ENCODE assay signal across 17 cellular contexts in the genomic region with DNA sequence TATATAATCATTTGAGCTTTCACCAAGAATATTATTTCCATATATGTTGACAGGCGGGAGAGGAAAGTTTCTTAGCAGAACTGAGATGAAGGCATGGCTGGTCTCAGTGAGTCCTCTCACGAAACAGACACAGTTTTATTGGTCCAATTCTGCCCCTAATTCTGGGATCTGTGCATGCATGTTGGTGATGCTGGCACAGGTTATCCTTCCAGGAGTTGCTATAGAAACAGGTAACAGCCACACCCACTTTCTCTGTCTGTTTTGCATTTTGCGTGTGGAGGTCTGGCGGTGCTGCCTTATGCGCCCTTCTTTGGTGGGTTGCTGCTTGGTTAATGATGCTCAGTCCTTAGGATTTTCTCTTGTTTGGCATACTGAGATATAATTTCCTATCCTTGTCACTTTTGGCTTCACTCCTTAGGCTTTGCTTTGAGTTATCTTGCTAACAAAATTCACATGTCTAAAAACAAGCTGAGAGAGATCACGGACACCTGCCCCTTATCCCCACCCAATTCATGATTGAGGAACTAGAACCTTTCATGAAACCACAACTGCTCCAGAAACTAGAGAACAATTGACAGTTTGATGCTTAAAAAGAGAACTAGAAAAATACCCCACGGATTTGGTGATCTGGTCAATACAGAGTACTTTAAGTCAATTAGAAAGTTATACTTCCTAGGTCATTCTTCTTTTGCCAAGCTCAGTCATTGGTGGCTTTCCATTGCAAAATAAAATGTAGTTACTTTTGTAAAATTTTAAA.
DNase-seq lines count a peak whose midpoint lies in the region; ATAC-seq, FAIRE-seq and TF ChIP-seq lines count a peak whose summit lies in the region.
"Had no signal": no experiment of that assay in that cellular context is flagged by ENCODE, and none has a peak within 500 bp of the region (broad histone marks: within the 10 kb centered on the region; RNA-seq: fewer than 3 reads in every experiment).

No MANE protein-coding gene starts in this region.

- H3K4me1 Mint-ChIP-seq in Calu3 (ENCODE audit: low read depth, unreplicated experiment) = peaks cover 26% of the 10 kb centered on the region

- no peaks in the 10 kb centered on the region for H3K4me1 ChIP-seq in GM12878 (ENCODE audit: control insufficient read depth, insufficient read depth, low read length)
- H3K4me1 ChIP-seq in gastrocnemius medialis = no peaks in the 10 kb centered on the region

- 3% methylated on average over 7 of the region's 7 CpGs for WGBS in GM12878 (ENCODE audit: insufficient coverage, insufficient replicate concordance, low lambda C conversion rate, missing lambda C conversion rate)

- CTCF ChIA-PET in GM12878 (lab: Yijun Ruan, JAX) (interaction anchor here (0.7 kb wide), 1 partner anchor 93 kb away, joined by 3 read pairs; no protein-coding TSS in a partner anchor), Calu3 (lab: Charles Lee) (no interaction called here)

- TF ChIP-seq CTCF in GM12878 (IDR thresholded peaks at IDR 0.05 in 2 of 3, conservative IDR thresholded peaks at IDR 0.05 in 1 of 3; ENCODE audit: control insufficient read depth in 2 of 3, extremely low read depth in 1 of 3, insufficient read depth in 1 of 3, low read depth in 3 of 3, low read length in 3 of 3) (no peak), Calu3 (IDR thresholded peaks at IDR 0.05; ENCODE audit: unreplicated experiment) (no peak), gastrocnemius medialis (IDR thresholded peaks at IDR 0.05 in 4 of 5, conservative IDR thresholded peaks at IDR 0.05 in 1 of 5) (no peak)

- TF ChIP-seq EP300 in GM12878 (IDR thresholded peaks at IDR 0.05; ENCODE audit: borderline replicate concordance in 1 of 2, control insufficient read depth in 1 of 2, low read depth in 2 of 2, low read length in 2 of 2) = peak in 1 of 2 experiments; percentile 62; a peak in 1 of 4 replicates

- BruUV-seq in GM12878 (replicated peaks; lab: Mats Ljungman, UMichigan) (no TSS peak), Calu3 (replicated peaks; lab: Mats Ljungman, UMichigan) (no TSS peak)

- no peak overlapping the region for H3K4me3 Mint-ChIP-seq in Calu3 (ENCODE audit: low read depth, unreplicated experiment)
- H3K4me3 Mint-ChIP-seq: dendritic cell treated with granulocyte-macrophage colony-stimulating factor and Interleukin-4, amounts not matched to agents 40 ng/mL and 50 ng/mL, for 4 days had no signal

- H3K27ac ChIP-seq in GM12878 (ENCODE audit: control insufficient read depth, insufficient read depth) (no peak overlapping the region), gastrocnemius medialis (no peak overlapping the region)
- H3K27ac ChIP-seq: KMS-11 had no signal

- H3K9me3 ChIP-seq in GM12878 (replicated peaks; ENCODE audit: control insufficient read depth, insufficient read depth, low read length) = no peaks in the 10 kb centered on the region
- H3K9me3 ChIP-seq in gastrocnemius medialis = no peaks in the 10 kb centered on the region
- H3K9me3 ChIP-seq: mucosa of descending colon had no signal

- no peak overlapping the region for H2AFZ ChIP-seq in GM12878 (ENCODE audit: control insufficient read depth, low read depth, low read length)

- TF ChIP-seq POLR2A in GM12878 (IDR thresholded peaks at IDR 0.05; ENCODE audit: low read depth, low read length) (no peak), gastrocnemius medialis (IDR thresholded peaks at IDR 0.05) (no peak)

- H3K9ac ChIP-seq in GM12878 (ENCODE audit: control insufficient read depth, insufficient read depth, low read length) = no peak overlapping the region
- H3K9ac ChIP-seq: KMS-11 had no signal

- POLR2A ChIA-PET in GM12878 (lab: Charles Lee) = no interaction called here

- no peaks in the 10 kb centered on the region for H3K36me3 Mint-ChIP-seq in Calu3 (ENCODE audit: insufficient read depth, unreplicated experiment)

- H3K4me2 ChIP-seq in GM12878 (ENCODE audit: control insufficient read depth, insufficient read depth) = no peak overlapping the region
- H3K4me2 ChIP-seq: KMS-11 had no signal

- no peaks in the 10 kb centered on the region for H4K20me1 ChIP-seq in GM12878 (ENCODE audit: control insufficient read depth, insufficient read depth)

- peak; percentile 8 for DNase-seq in GM12878 (ENCODE audit: low read depth, low spot score)
- no peak for DNase-seq in Calu3
- no peak for DNase-seq in DMS153 treated with DMSO at 0.1 percent for 48 hours (lab: John Stamatoyannopoulos, UW; ENCODE audit: unreplicated experiment)
- DNase-seq in gastrocnemius medialis = no peak
- no peak for DNase-seq in DMS 273 treated with DMSO at 0.1 percent for 48 hours (lab: John Stamatoyannopoulos, UW)
- DNase-seq: activated CD4-positive, CD25-positive, alpha-beta regulatory T cell; activated T-cell treated with anti-CD3 and anti-CD28 coated beads for 4 hours; amygdala; mucosa of descending colon; NCI-H2029 treated with DMSO at 0.1 percent for 48 hours; OCI-M1; retina had no signal

- H3K27me3 Mint-ChIP-seq in Calu3 (ENCODE audit: unreplicated experiment) = no peaks in the 10 kb centered on the region
- H3K27me3 Mint-ChIP-seq: dendritic cell treated with granulocyte-macrophage colony-stimulating factor and Interleukin-4, amounts not matched to agents 40 ng/mL and 50 ng/mL, for 4 days had no signal

- H3K27me3 ChIP-seq in GM12878 (replicated peaks in 1 of 2; ENCODE audit: control insufficient read depth in 2 of 2, insufficient read depth in 2 of 2, low read length in 1 of 2) (no peaks in the 10 kb centered on the region), gastrocnemius medialis (no peaks in the 10 kb centered on the region)

- TF ChIP-seq RAD21 in GM12878 (IDR thresholded peaks at IDR 0.05; ENCODE audit: insufficient read depth, low read depth, low read length) = no peak

- H3K36me3 ChIP-seq in GM12878 (ENCODE audit: control insufficient read depth in 2 of 2, insufficient read depth in 2 of 2, low read length in 1 of 2) (no peaks in the 10 kb centered on the region), gastrocnemius medialis (no peaks in the 10 kb centered on the region)

- no peaks in the 10 kb centered on the region for H3K79me2 ChIP-seq in GM12878 (ENCODE audit: control insufficient read depth, insufficient read depth, low read length)

- RAD21 ChIA-PET in GM12878 (lab: Charles Lee; ENCODE audit: unreplicated experiment) = no interaction called here

- no peak for FAIRE-seq in GM12878 (lab: Jason Lieb, UNC)

- intact Hi-C loops in GM12878 (cut with micrococcal nuclease; ENCODE audit: unreplicated experiment) (no loop called here), Calu3 (cut with micrococcal nuclease; ENCODE audit: unreplicated experiment) (no loop called here), gastrocnemius medialis (cut with DNase I; ENCODE audit: low total_unique reads) (no loop called here)

- 0 out of 2 replicates have a peak overlapping the region, but pooled peaks have one; percentile 22 for H3K4me3 ChIP-seq in GM12878
- no peak overlapping the region for H3K4me3 ChIP-seq in gastrocnemius medialis
- H3K4me3 ChIP-seq: mucosa of descending colon had no signal

- SMC1A ChIA-PET in GM12878 (lab: Charles Lee; ENCODE audit: uncharacterized antibody, unreplicated experiment) = no interaction called here

- no peaks in the 10 kb centered on the region for H3K9me3 Mint-ChIP-seq in Calu3 (ENCODE audit: low read depth, unreplicated experiment)
- H3K9me3 Mint-ChIP-seq: dendritic cell treated with granulocyte-macrophage colony-stimulating factor and Interleukin-4, amounts not matched to agents 40 ng/mL and 50 ng/mL, for 4 days had no signal

- no peak overlapping the region for H3K27ac Mint-ChIP-seq in Calu3 (ENCODE audit: unreplicated experiment)
- H3K27ac Mint-ChIP-seq: dendritic cell treated with granulocyte-macrophage colony-stimulating factor and Interleukin-4, amounts not matched to agents 40 ng/mL and 50 ng/mL, for 4 days had no signal

- in situ Hi-C loops in GM12878 (cut with MboI) (no loop called here), gastrocnemius medialis (cut with MboI; ENCODE audit: low sequenced_read_pairs in 4 of 4) (no loop called here)

- ATAC-seq in GM18858 (IDR thresholded peaks at IDR 0.05; ENCODE audit: unreplicated experiment) (peak; percentile 97), GM21515 (IDR thresholded peaks at IDR 0.05; ENCODE audit: unreplicated experiment) (peak; percentile 61), HG03095 (IDR thresholded peaks at IDR 0.05; ENCODE audit: unreplicated experiment) (peak; percentile 86), GM12878 (peak; percentile 96), gastrocnemius medialis (no peak)
- ATAC-seq: mucosa of descending colon had no signal

TF ChIP-seq in GM12878, 131 proteins besides CTCF, POLR2A, EP300 and RAD21:
- peak; percentile 31; the same call in 1 of the 2 replicates for TF ChIP-seq NR2C1 (IDR thresholded peaks at IDR 0.05)
- peak; percentile 75 for TF ChIP-seq RUNX3 (IDR thresholded peaks at IDR 0.05; ENCODE audit: low read length)
- TF ChIP-seq WRNIP1 (IDR thresholded peaks at IDR 0.05; ENCODE audit: borderline replicate concordance, low read depth, low read length) = no peak
- peak; percentile 59 for TF ChIP-seq SPI1 (IDR thresholded peaks at IDR 0.05; ENCODE audit: borderline replicate concordance, insufficient read depth, low read depth, low read length)
- no peak for TF ChIP-seq CEBPB (IDR thresholded peaks at IDR 0.05; ENCODE audit: borderline replicate concordance in 1 of 2, low read depth in 2 of 2, low read length in 2 of 2)
- peak; percentile 35; the same call in 1 of the 2 replicates for TF ChIP-seq MTA2 (IDR thresholded peaks at IDR 0.05; ENCODE audit: low read depth)

Comparison
In these comparisons a context has a peak if more than half of its experiments do, and no peak if none do; other contexts are left out.
1. ATAC-seq: peak in GM18858 (single experiment), GM21515 (single experiment), HG03095 (single experiment) and GM12878 (single experiment); none in gastrocnemius medialis (0 of 2).